Comparison of ENCODE assay signal across 1 cellular context in genomic region chr13:41960700-41961697, GRCh38.
TF ChIP-seq lines count a peak whose summit lies in the region.

Gene VWA8 (minus strand): TSS chr13:41961109. CDS start chr13:41961015, 94 bp downstream.

TF ChIP-seq in IMR-90, 13 proteins besides CTCF, POLR2A, EP300 and RAD21:
- TF ChIP-seq RCOR1 (IDR thresholded peaks at IDR 0.05; ENCODE audit: insufficient replicate concordance, low read length) (no peak), BHLHE40 (IDR thresholded peaks at IDR 0.05; ENCODE audit: low read depth, low read length) (peak; percentile 60; the same call in 1 of the 2 replicates), MAZ (IDR thresholded peaks at IDR 0.05; ENCODE audit: borderline replicate concordance, low read depth, low read length) (0 out of 2 replicates have a peak, but pooled peaks have one; percentile 11)
